Comparison of ENCODE assay signal across 13 cellular contexts in the genomic region with DNA sequence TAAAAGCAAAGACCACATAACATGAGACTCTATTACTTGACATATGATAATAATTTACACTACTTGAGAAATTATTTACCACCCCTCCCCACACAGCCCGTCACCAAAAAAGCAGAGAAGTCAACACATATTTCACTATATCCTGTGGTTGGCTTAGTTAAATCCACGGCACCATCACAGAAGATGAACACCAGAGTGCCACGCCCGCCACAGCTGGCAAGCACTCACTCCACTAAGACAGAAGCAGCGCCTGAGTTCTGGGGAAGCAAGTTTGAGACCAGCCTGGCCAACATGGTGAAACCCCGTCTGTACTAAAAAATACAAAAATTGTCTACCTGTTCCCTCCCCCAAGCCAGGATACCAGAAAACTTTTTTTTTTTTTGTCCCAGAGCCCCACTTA. TPM values are rescaled to one million over a fixed set of nuclear protein-coding genes. Genes with fewer than 3 reads are reported as not detected.
DNase-seq lines count a peak whose midpoint lies in the region; ATAC-seq, FAIRE-seq and TF ChIP-seq lines count a peak whose summit lies in the region.
"Had no signal": no experiment of that assay in that cellular context is flagged by ENCODE, and none has a peak within 500 bp of the region (broad histone marks: within the 10 kb centered on the region; RNA-seq: fewer than 3 reads in every experiment).

No MANE protein-coding gene starts in this region.

- no peak overlapping the region for H4K91ac ChIP-seq in H1 (replicated peaks; ENCODE audit: insufficient read length, low read length)

- peak overlapping the region; percentile 31; the same call in 1 of the 2 replicates for H4K8ac ChIP-seq in H1 (ENCODE audit: extremely low read depth, insufficient read depth, low read length)

- H3K4me1 ChIP-seq in CD4-positive, CD25-positive, alpha-beta regulatory T cell (ENCODE audit: control insufficient read depth, insufficient read depth, low read length, poor library complexity, severe bottlenecking), result peaks cover 5% of the 10 kb centered on the region
- peaks cover 15 to 35% (median 33%) of the 10 kb centered on the region in 4 experiments for H3K4me1 ChIP-seq in H1 (replicated peaks in 1 of 4; ENCODE audit: control insufficient read depth in 3 of 4, insufficient read depth in 4 of 4, low read length in 3 of 4)
- peaks cover 71 to 79% of the 10 kb centered on the region in 2 experiments for H3K4me1 ChIP-seq in neutrophil (ENCODE audit: control insufficient read depth in 1 of 2, insufficient read depth in 1 of 2, low read depth in 1 of 2, low read length in 1 of 2)

- no peak overlapping the region for H2BK12ac ChIP-seq in H1 (ENCODE audit: low read depth, low read length)

- WGBS in H1 (ENCODE audit: extremely low coverage in 1 of 2, insufficient coverage in 1 of 2, insufficient read length in 1 of 2, insufficient replicate concordance in 2 of 2, low coverage in 1 of 2, low lambda C conversion rate in 2 of 2, missing lambda C conversion rate in 1 of 2), 2 experiments, result 85% methylated on average over 6 of the region's 6 CpGs; no CpG with 5 or more reads in 1 of the 2 experiments

- H3K27ac ChIP-seq in CD4-positive, CD25-positive, alpha-beta regulatory T cell (ENCODE audit: insufficient read depth, low read length, poor library complexity, severe bottlenecking), result no peak overlapping the region
- H3K27ac ChIP-seq in H1 (ENCODE audit: low read depth, low read length), result no peak overlapping the region
- H3K27ac ChIP-seq in neutrophil, result peak overlapping the region; percentile 87
- H3K27ac ChIP-seq: neural progenitor cell had no signal

- no peak overlapping the region for H2BK5ac ChIP-seq in H1 (ENCODE audit: low read depth, low read length)

- peak overlapping the region in 2 of 3 donors; percentile 60 to 66 for H3K27ac Mint-ChIP-seq in CD4-positive, CD25-positive, alpha-beta regulatory T cell

- no peak overlapping the region for H3K18ac ChIP-seq in H1 (ENCODE audit: extremely low read depth, low read length)

- peaks cover 4% of the 10 kb centered on the region for H3K36me3 ChIP-seq in CD4-positive, CD25-positive, alpha-beta regulatory T cell (ENCODE audit: control insufficient read depth, insufficient read depth, low read length)
- no peaks in the 10 kb centered on the region for H3K36me3 ChIP-seq in H1 (ENCODE audit: control insufficient read depth in 2 of 4, insufficient read depth in 4 of 4, low read length in 3 of 4)
- H3K36me3 ChIP-seq in neutrophil, result peaks cover 5% of the 10 kb centered on the region
- H3K36me3 ChIP-seq: neural progenitor cell had no signal

- no peaks in the 10 kb centered on the region for H3K9me3 Mint-ChIP-seq in CD4-positive, CD25-positive, alpha-beta regulatory T cell
- H3K9me3 Mint-ChIP-seq: neural progenitor cell had no signal

- H3K27me3 Mint-ChIP-seq in CD4-positive, CD25-positive, alpha-beta regulatory T cell, result no peaks in the 10 kb centered on the region

- peaks cover 3 to 72% of the 10 kb centered on the region in 2 experiments; a peak in 3 of 4 replicates for H3K79me2 ChIP-seq in H1 (ENCODE audit: control insufficient read depth in 1 of 2, insufficient read depth in 2 of 2, low read length in 2 of 2)

- no peaks in the 10 kb centered on the region for H3K27me3 ChIP-seq in CD4-positive, CD25-positive, alpha-beta regulatory T cell (ENCODE audit: control insufficient read depth, insufficient read depth, low read length)
- H3K27me3 ChIP-seq in H1 (replicated peaks in 1 of 4; ENCODE audit: control insufficient read depth in 3 of 4, extremely low read depth in 1 of 4, insufficient read depth in 3 of 4, low read length in 3 of 4), result no peaks in the 10 kb centered on the region
- H3K27me3 ChIP-seq in neutrophil, result no peaks in the 10 kb centered on the region
- H3K27me3 ChIP-seq: neural progenitor cell had no signal

- no peak overlapping the region for H3K4ac ChIP-seq in H1 (replicated peaks; ENCODE audit: insufficient read length, low read depth, low read length)

- no peak overlapping the region for H3K4me2 ChIP-seq in H1 (ENCODE audit: insufficient read depth in 1 of 2, low read depth in 2 of 2, low read length in 2 of 2)

- DNase-seq in CD4-positive, CD25-positive, alpha-beta regulatory T cell, result peak in 1 of 3 donors; percentile 47
- DNase-seq in MV-4-11 (lab: John Stamatoyannopoulos, UW) (peak; percentile 80), H1 (ENCODE audit: low read depth in 1 of 2, low spot score in 2 of 2) (no peak), NCI-H146 (lab: John Stamatoyannopoulos, UW) (no peak)
- DNase-seq: activated T-cell treated with anti-CD3 and anti-CD28 coated beads, Interleukin-2, amount 50 U/mL, for 1 hour; DMS53; NCI-H524; T-helper 9 cell had no signal

- H2BK15ac ChIP-seq in H1 (ENCODE audit: low read length), result no peak overlapping the region

- H3K23me2 ChIP-seq in H1 (ENCODE audit: low read depth, low read length), result 0 out of 2 replicates have a peak, but pooled peaks cover 2% of the 10 kb centered on the region

- TF ChIP-seq EP300 in H1 (IDR thresholded peaks at IDR 0.05; ENCODE audit: borderline replicate concordance in 1 of 2, low read depth in 2 of 2, low read length in 2 of 2), result no peak

- TF ChIP-seq CTCF in H1 (IDR thresholded peaks at IDR 0.05; ENCODE audit: control extremely low read depth in 1 of 3, insufficient read depth in 1 of 3, low read depth in 1 of 3, low read length in 3 of 3) (no peak), neutrophil (IDR thresholded peaks at IDR 0.05) (no peak)

- no peaks in the 10 kb centered on the region for H3K9me3 ChIP-seq in CD4-positive, CD25-positive, alpha-beta regulatory T cell (ENCODE audit: control insufficient read depth in 2 of 2, low read length in 2 of 2)
- H3K9me3 ChIP-seq in H1 (ENCODE audit: insufficient read depth in 2 of 2, low read depth in 1 of 2, low read length in 1 of 2) (no peaks in the 10 kb centered on the region), neutrophil (no peaks in the 10 kb centered on the region)

- TF ChIP-seq RAD21 in H1 (IDR thresholded peaks at IDR 0.05 in 1 of 2, conservative IDR thresholded peaks at IDR 0.05 in 1 of 2; ENCODE audit: low read depth in 2 of 2, low read length in 2 of 2), result no peak

- no peak overlapping the region for H3K23ac ChIP-seq in H1 (ENCODE audit: insufficient read length)

- ATAC-seq in CD4-positive, CD25-positive, alpha-beta regulatory T cell (ENCODE audit: low read depth in 2 of 2), result peak in 1 of 2 donors; percentile 34
- ATAC-seq in HG02884 (IDR thresholded peaks at IDR 0.05; ENCODE audit: unreplicated experiment) (no peak), GM21367 (IDR thresholded peaks at IDR 0.05; ENCODE audit: unreplicated experiment) (no peak), GM18873 (IDR thresholded peaks at IDR 0.05; ENCODE audit: low FRiP score, unreplicated experiment) (no peak)

- no peak overlapping the region for H2AFZ ChIP-seq in H1 (ENCODE audit: low read length)
- H2AFZ ChIP-seq: neural progenitor cell had no signal

- H4K20me1 ChIP-seq in H1 (replicated peaks in 1 of 2; ENCODE audit: control insufficient read depth in 1 of 2, insufficient read depth in 2 of 2, low read length in 2 of 2), result peaks cover 12 to 33% of the 10 kb centered on the region in 2 experiments

- H3K14ac ChIP-seq in H1 (ENCODE audit: insufficient read length), result no peak overlapping the region

- no peak overlapping the region for H2AK5ac ChIP-seq in H1 (ENCODE audit: low read depth, low read length)

- H2BK20ac ChIP-seq in H1 (ENCODE audit: low read length), result no peak overlapping the region

- no peak overlapping the region for H3K4me3 ChIP-seq in CD4-positive, CD25-positive, alpha-beta regulatory T cell (ENCODE audit: low read depth, low read length)
- H3K4me3 ChIP-seq in H1 (ENCODE audit: extremely low read depth in 1 of 4, insufficient read depth in 2 of 4, low read depth in 3 of 4, low read length in 4 of 4) (no peak overlapping the region), neutrophil (ENCODE audit: low read depth in 1 of 2, low read length in 1 of 2) (peak overlapping the region; percentile 13 to 40)
- H3K4me3 ChIP-seq: neural progenitor cell had no signal

- peaks cover 11% of the 10 kb centered on the region for H3K79me1 ChIP-seq in H1 (ENCODE audit: low read depth, low read length)

- POLR2A ChIA-PET in H1 (lab: Charles Lee; ENCODE audit: partially characterized antibody), result interaction anchor here (0.8 to 1.1 kb wide), 2 partner anchors 8 to 15 kb away, joined by 3 to 4 read pairs; no protein-coding TSS in a partner anchor

- TF ChIP-seq POLR2A in H1 (IDR thresholded peaks at IDR 0.05; ENCODE audit: control extremely low read depth in 1 of 2, low read depth in 2 of 2, low read length in 2 of 2), result no peak

- CTCF ChIA-PET in H1 (lab: Charles Lee; ENCODE audit: partially characterized antibody), result interaction anchor here (0.6 to 1.2 kb wide), 2 partner anchors 14 to 92 kb away, joined by 3 to 5 read pairs; no protein-coding TSS in a partner anchor

- H3K56ac ChIP-seq in H1 (replicated peaks; ENCODE audit: insufficient read length, low read depth, low read length), result no peak overlapping the region

- H2BK120ac ChIP-seq in H1 (replicated peaks; ENCODE audit: low read depth, low read length), result no peak overlapping the region

- H3K36me3 Mint-ChIP-seq in CD4-positive, CD25-positive, alpha-beta regulatory T cell, result peaks cover 29% of the 10 kb centered on the region
- H3K36me3 Mint-ChIP-seq: neural progenitor cell had no signal

- no peak for FAIRE-seq in H1 (lab: Jason Lieb, UNC)

- H4K5ac ChIP-seq in H1 (ENCODE audit: insufficient read length, low read depth, low read length), result no peak overlapping the region

- H3K9ac ChIP-seq in H1 (replicated peaks in 1 of 4; ENCODE audit: extremely low read depth in 1 of 4, low read depth in 3 of 4, low read length in 3 of 4), result no peak overlapping the region
- H3K9ac ChIP-seq: neural progenitor cell had no signal

- H3K4me1 Mint-ChIP-seq in CD4-positive, CD25-positive, alpha-beta regulatory T cell, result peaks cover 36 to 81% (median 42%) of the 10 kb centered on the region in 4 donors

- H3K4me3 Mint-ChIP-seq in CD4-positive, CD25-positive, alpha-beta regulatory T cell, result peak overlapping the region in 2 of 4 donors; percentile 22 to 34
- H3K4me3 Mint-ChIP-seq: neural progenitor cell had no signal

TF ChIP-seq in H1, 55 proteins besides CTCF, POLR2A, EP300 and RAD21 (continues in another document):
- TF ChIP-seq KDM4A (IDR thresholded peaks at IDR 0.05; ENCODE audit: low read depth, low read length, severe bottlenecking) (no peak), TEAD4 (IDR thresholded peaks at IDR 0.05; ENCODE audit: low read depth, low read length) (no peak), BACH1 (IDR thresholded peaks at IDR 0.05; ENCODE audit: low read length) (no peak)

RNA-seq across cellular contexts. Expression of a gene that starts 53.1 kb away (rescaled TPM):
- 60.8 TPM for total RNA-seq in CD4-positive, CD25-positive, alpha-beta regulatory T cell
- polyA plus RNA-seq in CD4-positive, CD25-positive, alpha-beta regulatory T cell, result 10 to 100 TPM; 27.5 to 38.1 (median 34.7) TPM
- total RNA-seq in H1 (2021; fragmentation: NEBNext Ultra II Directional; extraction: Animal tissue kit (Norgen Biotek cat#: 25700)), result 62.6 and 64.2 TPM in 2 replicates
- polyA plus RNA-seq in H1 (2011; rRNA removed), result 44.8 and 57.8 TPM in 2 replicates
- 73.7 TPM for polyA plus RNA-seq in H1 (2011; cell fraction: cytosol; rRNA removed)
- polyA plus RNA-seq in H1 (2011; cell fraction: nucleus; rRNA removed), result 60.0 TPM
- polyA plus RNA-seq in H1 (2012, experiment 1 of 2), result 48.4 to 49.4 TPM (median 48.9 TPM) in 4 replicates
- 18.3 TPM for polyA plus RNA-seq in H1 (2012, experiment 2 of 2)
- polyA plus RNA-seq in H1 (2013, experiment 1 of 2), result 32.1 TPM
- 31.1 TPM for polyA plus RNA-seq in H1 (2013, experiment 2 of 2)
- polyA minus RNA-seq in H1 (2011; rRNA and poly(A)+ RNA removed), result 34.2 and 37.0 TPM in 2 replicates
- 19.7 TPM for polyA minus RNA-seq in H1 (2011; cell fraction: cytosol; rRNA and poly(A)+ RNA removed)
- 19.7 TPM for polyA minus RNA-seq in H1 (2011; cell fraction: nucleus; rRNA and poly(A)+ RNA removed)

Comparison
In these comparisons a context has a peak if more than half of its experiments do, and no peak if none do; other contexts are left out.
1. H3K4me3 ChIP-seq: peak in neutrophil (2 of 2); none in CD4-positive, CD25-positive, alpha-beta regulatory T cell (single experiment) and H1 (0 of 4).